Comparison of ENCODE assay signal across 11 cellular contexts in the genomic region with DNA sequence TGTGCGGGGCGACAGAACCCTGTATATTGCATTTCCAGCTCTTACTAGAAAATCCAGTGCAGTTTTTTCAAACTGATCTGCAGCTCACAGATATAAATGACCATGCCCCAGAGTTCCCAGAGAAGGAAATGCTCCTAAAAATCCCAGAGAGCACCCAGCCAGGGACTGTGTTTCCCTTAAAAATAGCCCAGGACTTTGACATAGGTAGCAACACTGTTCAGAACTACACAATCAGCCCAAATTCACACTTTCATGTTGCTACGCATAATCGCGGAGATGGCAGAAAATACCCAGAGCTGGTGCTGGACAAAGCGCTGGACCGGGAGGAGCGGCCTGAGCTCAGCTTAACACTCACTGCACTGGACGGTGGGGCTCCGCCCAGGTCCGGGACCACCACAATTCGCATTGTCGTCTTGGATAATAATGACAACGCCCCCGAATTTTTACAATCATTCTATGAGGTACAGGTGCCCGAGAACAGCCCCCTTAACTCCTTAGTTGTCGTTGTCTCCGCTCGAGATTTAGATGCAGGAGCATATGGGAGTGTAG. TPM values are rescaled to one million over a fixed set of nuclear protein-coding genes. Genes with fewer than 3 reads are reported as not detected.
DNase-seq lines count a peak whose midpoint lies in the region; ATAC-seq and TF ChIP-seq lines count a peak whose summit lies in the region.
"Had no signal": no experiment of that assay in that cellular context is flagged by ENCODE, and none has a peak within 500 bp of the region (broad histone marks: within the 10 kb centered on the region; RNA-seq: fewer than 3 reads in every experiment).

No MANE protein-coding gene starts in this region.

- H3K27ac ChIP-seq in right cardiac atrium (ENCODE audit: low read length) (no peak overlapping the region), osteoblast (ENCODE audit: low read depth, low read length) (no peak overlapping the region)

- no peaks in the 10 kb centered on the region for H4K20me1 ChIP-seq in osteoblast (ENCODE audit: insufficient read depth, low read length)

- H3K4me2 ChIP-seq in osteoblast (ENCODE audit: insufficient read depth, low read length): peak overlapping the region; percentile 66

- peak overlapping the region; percentile 64 for H3K4me3 ChIP-seq in right cardiac atrium (ENCODE audit: low read length)
- H3K4me3 ChIP-seq in fibroblast of the aortic adventitia (ENCODE audit: low read depth, low read length): peak overlapping the region; percentile 49
- H3K4me3 ChIP-seq in osteoblast (ENCODE audit: insufficient read depth, low read length): peak overlapping the region; percentile 67

- H3K9me3 ChIP-seq in right cardiac atrium (ENCODE audit: control insufficient read depth, low read length) (peaks cover 3% of the 10 kb centered on the region), osteoblast (ENCODE audit: low read depth, low read length) (no peaks in the 10 kb centered on the region)

- 39% methylated on average over 19 of the region's 19 CpGs for WGBS in right cardiac atrium

- ATAC-seq in right cardiac atrium (no peak), left ventricle myocardium superior (no peak), HG03342 (IDR thresholded peaks at IDR 0.05; ENCODE audit: unreplicated experiment) (no peak), GM19035 (IDR thresholded peaks at IDR 0.05; ENCODE audit: unreplicated experiment) (no peak), HG02973 (IDR thresholded peaks at IDR 0.05; ENCODE audit: unreplicated experiment) (no peak)
- ATAC-seq: activated CD8-positive, alpha-beta T cell treated with anti-CD3 and anti-CD28 coated beads, Interleukin-2, amount 10 ng/mL, durations not matched to agents 7 days and 5 days had no signal

- H3K27me3 ChIP-seq in right cardiac atrium (ENCODE audit: control insufficient read depth, insufficient read depth): no peaks in the 10 kb centered on the region
- H3K27me3 ChIP-seq in osteoblast (ENCODE audit: insufficient read depth, low read length): no peaks in the 10 kb centered on the region

- H3K36me3 ChIP-seq in osteoblast (ENCODE audit: insufficient read depth, low read length): no peaks in the 10 kb centered on the region

- H3K79me2 ChIP-seq in osteoblast (ENCODE audit: insufficient read depth, low read length): no peaks in the 10 kb centered on the region

- H3K4me1 ChIP-seq in right cardiac atrium (ENCODE audit: control insufficient read depth, insufficient read depth, low read length) (no peaks in the 10 kb centered on the region), osteoblast (ENCODE audit: insufficient read depth, low read length) (no peaks in the 10 kb centered on the region)

- H2AFZ ChIP-seq in osteoblast (ENCODE audit: low read length): no peak overlapping the region

- TF ChIP-seq CTCF in fibroblast of the aortic adventitia (IDR thresholded peaks at IDR 0.05; ENCODE audit: insufficient read depth, low read length) (no peak), osteoblast (IDR thresholded peaks at IDR 0.05; ENCODE audit: extremely low read depth, low read depth, low read length) (no peak)

- DNase-seq in right cardiac atrium (no peak), left ventricle myocardium superior (no peak), fibroblast of the aortic adventitia (ENCODE audit: low read depth) (no peak), osteoblast (ENCODE audit: insufficient read length, low spot score, missing footprints) (no peak), Kasumi-1 (lab: John Stamatoyannopoulos, UW) (no peak)
- DNase-seq: activated CD8-positive, alpha-beta T cell treated with anti-CD3 and anti-CD28 coated beads, Interleukin-2, amount 10 ng/mL, durations not matched to agents 7 days and 5 days; activated naive CD8-positive, alpha-beta T cell treated with anti-CD3 and anti-CD28 coated beads for 36 hours; hippocampal formation had no signal

- intact Hi-C loops in right cardiac atrium (cut with DNase I) (no loop called here), left ventricle myocardium superior (cut with micrococcal nuclease) (no loop called here)

RNA-seq across cellular contexts. Expression of a gene that starts 0.8 kb away (rescaled TPM):
- total RNA-seq in right cardiac atrium: 1 to 10 TPM; 2.5 to 3.1 (median 2.7) TPM
- polyA plus RNA-seq in right cardiac atrium: 1.3 TPM
- 3.1 TPM for total RNA-seq in left ventricle myocardium superior
- total RNA-seq in fibroblast of the aortic adventitia (ENCODE audit: low replicate concordance): 0.45 and 0.57 TPM in 2 replicates
- total RNA-seq in osteoblast: 1.5 and 2.9 TPM in 2 replicates
- total RNA-seq: activated CD8-positive, alpha-beta T cell treated with anti-CD3 and anti-CD28 coated beads, Interleukin-2, amount 10 ng/mL, durations not matched to agents 7 days and 5 days; activated naive CD8-positive, alpha-beta T cell treated with anti-CD3 and anti-CD28 coated beads for 36 hours had no signal

RNA-seq across cellular contexts. Expression of a gene that starts 14.1 kb away (rescaled TPM):
- total RNA-seq in right cardiac atrium: under 1 TPM; 0.42 to 0.76 (median 0.58) TPM
- polyA plus RNA-seq in right cardiac atrium: 0.34 TPM
- 0.32 TPM for total RNA-seq in left ventricle myocardium superior
- total RNA-seq in fibroblast of the aortic adventitia (ENCODE audit: low replicate concordance): 0.18 TPM in 1 of 2 replicates, not detected in the other
- 0.59 and 0.72 TPM in 2 replicates for total RNA-seq in osteoblast
- total RNA-seq: activated CD8-positive, alpha-beta T cell treated with anti-CD3 and anti-CD28 coated beads, Interleukin-2, amount 10 ng/mL, durations not matched to agents 7 days and 5 days; activated naive CD8-positive, alpha-beta T cell treated with anti-CD3 and anti-CD28 coated beads for 36 hours had no signal

RNA-seq across cellular contexts. Expression of a gene that starts 14.2 kb away (rescaled TPM):
- total RNA-seq in right cardiac atrium (1 to 10 TPM; 2.6 to 3.6 (median 3.1) TPM), left ventricle myocardium superior (1.5 TPM), fibroblast of the aortic adventitia (ENCODE audit: low replicate concordance) (0.09 and 0.65 TPM in 2 replicates), osteoblast (1.1 and 1.2 TPM in 2 replicates)
- 1.3 TPM for polyA plus RNA-seq in right cardiac atrium
- total RNA-seq: activated CD8-positive, alpha-beta T cell treated with anti-CD3 and anti-CD28 coated beads, Interleukin-2, amount 10 ng/mL, durations not matched to agents 7 days and 5 days; activated naive CD8-positive, alpha-beta T cell treated with anti-CD3 and anti-CD28 coated beads for 36 hours had no signal

RNA-seq across cellular contexts. Expression of a gene that starts 35.5 kb away (rescaled TPM):
- total RNA-seq in right cardiac atrium: 1 to 10 TPM in 3 of 4 donors, under 1 TPM in 1; 0.94 to 1.7 (median 1.4) TPM
- polyA plus RNA-seq in right cardiac atrium: 0.61 TPM
- 0.99 TPM for total RNA-seq in left ventricle myocardium superior
- 0.27 and 0.74 TPM in 2 replicates for total RNA-seq in fibroblast of the aortic adventitia (ENCODE audit: low replicate concordance)
- 0.36 and 0.88 TPM in 2 replicates for total RNA-seq in osteoblast
- total RNA-seq: activated CD8-positive, alpha-beta T cell treated with anti-CD3 and anti-CD28 coated beads, Interleukin-2, amount 10 ng/mL, durations not matched to agents 7 days and 5 days; activated naive CD8-positive, alpha-beta T cell treated with anti-CD3 and anti-CD28 coated beads for 36 hours had no signal

RNA-seq across cellular contexts. Expression of a gene that starts 36.7 kb away (rescaled TPM):
- total RNA-seq in right cardiac atrium: 1 to 10 TPM in 3 of 4 donors, under 1 TPM in 1; 0.79 to 1.7 (median 1.6) TPM
- polyA plus RNA-seq in right cardiac atrium: 0.57 TPM
- 0.77 TPM for total RNA-seq in left ventricle myocardium superior
- 0.63 and 0.98 TPM in 2 replicates for total RNA-seq in fibroblast of the aortic adventitia (ENCODE audit: low replicate concordance)
- total RNA-seq in osteoblast: 2.2 and 2.4 TPM in 2 replicates
- total RNA-seq: activated CD8-positive, alpha-beta T cell treated with anti-CD3 and anti-CD28 coated beads, Interleukin-2, amount 10 ng/mL, durations not matched to agents 7 days and 5 days; activated naive CD8-positive, alpha-beta T cell treated with anti-CD3 and anti-CD28 coated beads for 36 hours had no signal
